22 cellular contexts compared by ENCODE assay signal in genomic region chr10:47452495-47453434, GRCh38. TPM values are rescaled to one million over a fixed set of nuclear protein-coding genes. Genes with fewer than 3 reads are reported as not detected.
DNase-seq lines count a peak whose midpoint lies in the region; ATAC-seq and TF ChIP-seq lines count a peak whose summit lies in the region.
"Had no signal": no experiment of that assay in that cellular context is flagged by ENCODE, and none has a peak within 500 bp of the region (broad histone marks: within the 10 kb centered on the region; RNA-seq: fewer than 3 reads in every experiment).

No MANE protein-coding gene starts in this region.

- peak; percentile 46 for DNase-seq in natural killer cell treated with Interleukin-12 subunit alpha and Interleukin-12 subunit beta and Interleukin-15 and Interleukin-18, amount 100 ng/mL, for 72 hours (ENCODE audit: low spot score)
- DNase-seq in natural killer cell (no peak), Panc1 (ENCODE audit: low read depth, low spot score) (no peak), left colon (no peak), GM13977 (ENCODE audit: low spot score) (no peak)
- no peak for DNase-seq in activated naive CD4-positive, alpha-beta T cell treated with anti-CD3 and anti-CD28 coated beads for 36 hours
- DNase-seq: activated CD4-positive, CD25-positive, alpha-beta regulatory T cell treated with anti-CD3 and anti-CD28 coated beads, Interleukin-2, amount 50 U/mL, for 72 hours; Caco-2; esophagus squamous epithelium; left cardiac atrium; MV-4-11; naive B cell; NCI-H526; stimulated activated CD4-positive, alpha-beta T cell treated with anti-CD3 and anti-CD28 coated beads, Interleukin-2, amount 100 ng/mL, for 24 hours had no signal

- H3K4me3 Mint-ChIP-seq in natural killer cell treated with Interleukin-12 subunit alpha and Interleukin-12 subunit beta and Interleukin-15 and Interleukin-18, amount 100 ng/mL, for 72 hours: no peak overlapping the region
- no peak overlapping the region for H3K4me3 Mint-ChIP-seq in natural killer cell
- H3K4me3 Mint-ChIP-seq in activated naive CD4-positive, alpha-beta T cell treated with anti-CD3 and anti-CD28 coated beads for 36 hours: no peak overlapping the region
- H3K4me3 Mint-ChIP-seq: activated naive CD4-positive, alpha-beta T cell treated with anti-CD3 and anti-CD28 coated beads, Interleukin-2, amount 50 U/mL, for 24 hours; brain; T-helper 1 cell treated with Interleukin-12 subunit alpha and Interleukin-12 subunit beta and Interleukin-4 antibody, amounts not matched to agents 30 μg/mL and 1 μg/mL, for 36 hours had no signal

- no peak overlapping the region for H3K27ac ChIP-seq in Panc1 (ENCODE audit: low read length)
- H3K27ac ChIP-seq: dorsolateral prefrontal cortex, esophagus squamous epithelium, heart left ventricle, thoracic aorta had no signal

- H3K36me3 ChIP-seq in Panc1 (ENCODE audit: control insufficient read depth, insufficient read depth, low read length): no peaks in the 10 kb centered on the region
- H3K36me3 ChIP-seq: esophagus squamous epithelium, heart left ventricle, thoracic aorta had no signal

- no peaks in the 10 kb centered on the region for H3K9me3 ChIP-seq in Panc1 (ENCODE audit: control insufficient read depth, insufficient read depth, low read depth, low read length)
- H3K9me3 ChIP-seq: Caco-2, esophagus squamous epithelium, heart left ventricle, thoracic aorta had no signal

- H3K4me1 ChIP-seq in Panc1 (ENCODE audit: control insufficient read depth, insufficient read depth, low read length): 0 out of 2 replicates have a peak, but pooled peaks cover 3% of the 10 kb centered on the region
- H3K4me1 ChIP-seq: esophagus squamous epithelium, heart left ventricle had no signal

- ATAC-seq in natural killer cell treated with Interleukin-12 subunit alpha and Interleukin-12 subunit beta and Interleukin-15 and Interleukin-18, amount 100 ng/mL, for 72 hours: no peak
- ATAC-seq in natural killer cell (no peak), Panc1 (peak; percentile 17; the same call in 1 of the 2 replicates), left colon (peak; percentile 6), HG02852 (IDR thresholded peaks at IDR 0.05; ENCODE audit: unreplicated experiment) (no peak), HG03108 (IDR thresholded peaks at IDR 0.05; ENCODE audit: unreplicated experiment) (no peak)
- ATAC-seq: left cardiac atrium had no signal

- no peaks in the 10 kb centered on the region for H3K36me3 Mint-ChIP-seq in natural killer cell treated with Interleukin-12 subunit alpha and Interleukin-12 subunit beta and Interleukin-15 and Interleukin-18, amount 100 ng/mL, for 72 hours
- H3K36me3 Mint-ChIP-seq in natural killer cell: no peaks in the 10 kb centered on the region
- no peaks in the 10 kb centered on the region for H3K36me3 Mint-ChIP-seq in activated naive CD4-positive, alpha-beta T cell treated with anti-CD3 and anti-CD28 coated beads for 36 hours (ENCODE audit: low read depth)
- H3K36me3 Mint-ChIP-seq: activated naive CD4-positive, alpha-beta T cell treated with anti-CD3 and anti-CD28 coated beads, Interleukin-2, amount 50 U/mL, for 24 hours; brain; naive B cell had no signal

- H3K27me3 Mint-ChIP-seq in natural killer cell treated with Interleukin-12 subunit alpha and Interleukin-12 subunit beta and Interleukin-15 and Interleukin-18, amount 100 ng/mL, for 72 hours: peaks cover 4 to 12% of the 10 kb centered on the region in 2 donors
- peaks cover 0 to 3% of the 10 kb centered on the region in 2 donors for H3K27me3 Mint-ChIP-seq in natural killer cell (ENCODE audit: low read depth in 2 of 2)
- H3K27me3 Mint-ChIP-seq in activated naive CD4-positive, alpha-beta T cell treated with anti-CD3 and anti-CD28 coated beads for 36 hours (ENCODE audit: low read depth): peaks cover 5% of the 10 kb centered on the region

- CTCF ChIA-PET in Panc1 (lab: Charles Lee): no interaction called here
- CTCF ChIA-PET in activated naive CD4-positive, alpha-beta T cell treated with anti-CD3 and anti-CD28 coated beads for 36 hours (lab: Charles Lee): no interaction called here

- H3K4me3 ChIP-seq in Panc1 (ENCODE audit: low read depth in 2 of 2, low read length in 2 of 2): no peak overlapping the region
- H3K4me3 ChIP-seq: dorsolateral prefrontal cortex, esophagus squamous epithelium, heart left ventricle, thoracic aorta had no signal

- intact Hi-C loops in natural killer cell (cut with micrococcal nuclease) (no loop called here), Panc1 (cut with micrococcal nuclease; ENCODE audit: unreplicated experiment) (no loop called here), left colon (cut with DNase I, micrococcal nuclease) (no loop called here)
- intact Hi-C loops in activated naive CD4-positive, alpha-beta T cell treated with anti-CD3 and anti-CD28 coated beads for 36 hours (cut with micrococcal nuclease): no loop called here

- no peaks in the 10 kb centered on the region for H3K27me3 ChIP-seq in Panc1 (ENCODE audit: control insufficient read depth, insufficient read depth, low read length)
- H3K27me3 ChIP-seq: esophagus squamous epithelium had no signal

- no peak for TF ChIP-seq CTCF in natural killer cell (IDR thresholded peaks at IDR 0.05)
- no peak for TF ChIP-seq CTCF in Panc1 (IDR thresholded peaks at IDR 0.05)
- no peak for TF ChIP-seq CTCF in GM13977 (IDR thresholded peaks at IDR 0.05; ENCODE audit: extremely low read depth, insufficient read depth, missing control alignments)

- POLR2A ChIA-PET in Panc1 (lab: Charles Lee): no interaction called here

- peaks cover 3% of the 10 kb centered on the region for H3K9me3 Mint-ChIP-seq in natural killer cell treated with Interleukin-12 subunit alpha and Interleukin-12 subunit beta and Interleukin-15 and Interleukin-18, amount 100 ng/mL, for 72 hours
- peaks cover 0 to 4% of the 10 kb centered on the region in 2 donors for H3K9me3 Mint-ChIP-seq in natural killer cell
- H3K9me3 Mint-ChIP-seq in activated naive CD4-positive, alpha-beta T cell treated with anti-CD3 and anti-CD28 coated beads for 36 hours: no peaks in the 10 kb centered on the region
- H3K9me3 Mint-ChIP-seq: activated naive CD4-positive, alpha-beta T cell treated with anti-CD3 and anti-CD28 coated beads, Interleukin-2, amount 50 U/mL, for 24 hours; T-helper 1 cell treated with Interleukin-12 subunit alpha and Interleukin-12 subunit beta and Interleukin-4 antibody, amounts not matched to agents 30 μg/mL and 1 μg/mL, for 36 hours had no signal

- in situ Hi-C loops in Panc1 (cut with HindIII; ENCODE audit: low pct_unique_long_range_greater_than_20kb, low sequenced_read_pairs): no loop called here
- in situ Hi-C loops in GM13977 (cut with MboI; ENCODE audit: low pct_unique_long_range_greater_than_20kb, low sequenced_read_pairs, unreplicated experiment): no loop called here

- peaks cover 0 to 13% of the 10 kb centered on the region in 2 donors for H3K4me1 Mint-ChIP-seq in natural killer cell treated with Interleukin-12 subunit alpha and Interleukin-12 subunit beta and Interleukin-15 and Interleukin-18, amount 100 ng/mL, for 72 hours (ENCODE audit: low read depth in 2 of 2)
- H3K4me1 Mint-ChIP-seq in natural killer cell: no peaks in the 10 kb centered on the region
- H3K4me1 Mint-ChIP-seq in activated naive CD4-positive, alpha-beta T cell treated with anti-CD3 and anti-CD28 coated beads for 36 hours (ENCODE audit: low read depth): peaks cover 12% of the 10 kb centered on the region

- BruUV-seq in Panc1 (replicated peaks; lab: Mats Ljungman, UMichigan): no TSS peak

- H3K27ac Mint-ChIP-seq in natural killer cell treated with Interleukin-12 subunit alpha and Interleukin-12 subunit beta and Interleukin-15 and Interleukin-18, amount 100 ng/mL, for 72 hours: no peak overlapping the region
- no peak overlapping the region for H3K27ac Mint-ChIP-seq in natural killer cell
- H3K27ac Mint-ChIP-seq in activated naive CD4-positive, alpha-beta T cell treated with anti-CD3 and anti-CD28 coated beads for 36 hours: no peak overlapping the region
- H3K27ac Mint-ChIP-seq: activated naive CD4-positive, alpha-beta T cell treated with anti-CD3 and anti-CD28 coated beads, Interleukin-2, amount 50 U/mL, for 24 hours; brain; T-helper 1 cell treated with Interleukin-12 subunit alpha and Interleukin-12 subunit beta and Interleukin-4 antibody, amounts not matched to agents 30 μg/mL and 1 μg/mL, for 36 hours had no signal

RNA-seq across cellular contexts. Expression of gene ANXA8, which starts 31.1 kb away (rescaled TPM):
- not detected for total RNA-seq in natural killer cell treated with Interleukin-12 subunit alpha and Interleukin-12 subunit beta and Interleukin-15 and Interleukin-18, amount 100 ng/mL, for 72 hours
- total RNA-seq in natural killer cell (not detected), Panc1 (2021; ENCODE audit: unreplicated experiment) (0.72 TPM), left colon (not detected)
- not detected for polyA plus RNA-seq in Panc1 (2012; ENCODE audit: insufficient read length)
- total RNA-seq in activated naive CD4-positive, alpha-beta T cell treated with anti-CD3 and anti-CD28 coated beads for 36 hours: not detected
- total RNA-seq: thoracic aorta had no signal

RNA-seq across cellular contexts. Expression of gene FAM25G, which starts 38.7 kb away (rescaled TPM):
- not detected for total RNA-seq in natural killer cell treated with Interleukin-12 subunit alpha and Interleukin-12 subunit beta and Interleukin-15 and Interleukin-18, amount 100 ng/mL, for 72 hours
- total RNA-seq in natural killer cell: not detected
- not detected for total RNA-seq in Panc1 (2021; ENCODE audit: unreplicated experiment)
- not detected for polyA plus RNA-seq in Panc1 (2012; ENCODE audit: insufficient read length)
- 1 to 10 TPM; 2.7 to 2.9 TPM for total RNA-seq in left colon
- not detected for total RNA-seq in activated naive CD4-positive, alpha-beta T cell treated with anti-CD3 and anti-CD28 coated beads for 36 hours
- total RNA-seq: Caco-2, dorsolateral prefrontal cortex, heart left ventricle, left cardiac atrium, thoracic aorta had no signal
- polyA plus RNA-seq: heart left ventricle had no signal

Comparison
In these comparisons a context has a peak if more than half of its experiments do, and no peak if none do; other contexts are left out.
1. ATAC-seq: peak in Panc1 (single experiment) and left colon (single experiment); none in natural killer cell treated with Interleukin-12 subunit alpha and Interleukin-12 subunit beta and Interleukin-15 and Interleukin-18, amount 100 ng/mL, for 72 hours (0 of 2), natural killer cell (0 of 3), HG02852 (single experiment) and HG03108 (single experiment).